Comparison of ENCODE assay signal across 25 cellular contexts in the genomic region with DNA sequence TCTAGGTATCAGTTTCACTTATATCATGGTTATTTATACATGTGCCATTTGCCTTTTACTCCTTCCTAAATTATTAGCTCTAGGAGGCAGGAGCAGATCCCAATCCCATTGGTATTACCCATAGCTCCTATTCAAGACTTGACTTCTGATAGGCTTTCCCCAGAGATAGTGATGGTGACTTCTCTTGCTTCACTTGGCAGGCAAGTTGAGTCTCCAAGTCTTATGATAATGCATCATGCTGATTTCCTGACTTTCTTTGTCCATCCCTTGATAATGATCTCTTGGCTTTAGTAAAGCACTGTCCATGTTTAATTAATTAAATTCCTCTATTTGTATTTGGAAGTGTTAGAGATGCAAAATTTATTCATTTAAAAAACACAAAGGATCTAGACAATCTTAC.
"Had no signal": no experiment of that assay in that cellular context is flagged by ENCODE, and none has a peak within 500 bp of the region (broad histone marks: within the 10 kb centered on the region; RNA-seq: fewer than 3 reads in every experiment).

No MANE protein-coding gene starts in this region.

- H3K36me3 Mint-ChIP-seq: activated CD4-positive, alpha-beta memory T cell treated with anti-CD3 and anti-CD28 coated beads for 36 hours; activated naive CD4-positive, alpha-beta T cell treated with anti-CD3 and anti-CD28 coated beads, Interleukin-2, amount 50 U/mL, for 72 hours had no signal

- H3K4me3 ChIP-seq: cardiac muscle cell had no signal

- H3K27ac ChIP-seq: brain microvascular endothelial cell, cardiac muscle cell had no signal

- H3K27ac Mint-ChIP-seq: activated B cell treated with CpG ODN at 0.5 μM for 24 hours; activated CD4-positive, alpha-beta memory T cell treated with anti-CD3 and anti-CD28 coated beads for 36 hours; activated CD4-positive, alpha-beta T cell treated with anti-CD3 and anti-CD28 coated beads, Interleukin-2, amount 10 ng/mL, durations not matched to agents 7 days and 5 days; activated naive CD4-positive, alpha-beta T cell treated with anti-CD3 and anti-CD28 coated beads, Interleukin-2, amount 50 U/mL, for 72 hours; activated naive CD8-positive, alpha-beta T cell treated with anti-CD3 and anti-CD28 coated beads, Interleukin-2, amount 50 U/mL, for 24 hours had no signal

- H3K36me3 ChIP-seq: brain microvascular endothelial cell, cardiac muscle cell had no signal

- H3K27me3 ChIP-seq: brain microvascular endothelial cell, cardiac muscle cell had no signal

- FAIRE-seq: TTC549 had no signal

- H3K4me1 Mint-ChIP-seq: activated B cell treated with CpG ODN at 0.5 μM for 24 hours; activated CD4-positive, alpha-beta T cell treated with anti-CD3 and anti-CD28 coated beads, Interleukin-2, amount 10 ng/mL, durations not matched to agents 7 days and 5 days; activated naive CD8-positive, alpha-beta T cell treated with anti-CD3 and anti-CD28 coated beads, Interleukin-2, amount 50 U/mL, for 24 hours had no signal

- ATAC-seq: activated naive CD4-positive, alpha-beta T cell treated with anti-CD3 and anti-CD28 coated beads, Interleukin-2, amount 50 U/mL, for 72 hours; activated naive CD8-positive, alpha-beta T cell treated with anti-CD3 and anti-CD28 coated beads, Interleukin-2, amount 50 U/mL, for 24 hours; activated T-cell treated with anti-CD3 and anti-CD28 coated beads, Interleukin-2, amount 50 U/mL, for 4 hours had no signal

- H3K4me3 Mint-ChIP-seq: activated B cell treated with CpG ODN at 0.5 μM for 24 hours; activated CD4-positive, alpha-beta memory T cell treated with anti-CD3 and anti-CD28 coated beads for 36 hours; activated CD4-positive, alpha-beta T cell treated with anti-CD3 and anti-CD28 coated beads, Interleukin-2, amount 10 ng/mL, durations not matched to agents 7 days and 5 days; activated naive CD8-positive, alpha-beta T cell treated with anti-CD3 and anti-CD28 coated beads, Interleukin-2, amount 50 U/mL, for 24 hours; activated T-cell treated with anti-CD3 and anti-CD28 coated beads, Interleukin-2, amount 50 U/mL, for 4 hours had no signal

- H3K27me3 Mint-ChIP-seq: activated B cell treated with CpG ODN at 0.5 μM for 24 hours; activated CD4-positive, alpha-beta memory T cell treated with anti-CD3 and anti-CD28 coated beads for 36 hours; activated CD4-positive, alpha-beta T cell treated with anti-CD3 and anti-CD28 coated beads, Interleukin-2, amount 10 ng/mL, durations not matched to agents 7 days and 5 days; activated naive CD8-positive, alpha-beta T cell treated with anti-CD3 and anti-CD28 coated beads, Interleukin-2, amount 50 U/mL, for 24 hours had no signal

- H3K9me3 Mint-ChIP-seq: activated B cell treated with CpG ODN at 0.5 μM for 24 hours; activated CD4-positive, alpha-beta T cell treated with anti-CD3 and anti-CD28 coated beads, Interleukin-2, amount 10 ng/mL, durations not matched to agents 7 days and 5 days had no signal

- DNase-seq: activated B cell treated with CpG ODN at 0.5 μM for 24 hours; activated CD4-positive, alpha-beta memory T cell treated with anti-CD3 and anti-CD28 coated beads for 36 hours; activated CD4-positive, alpha-beta T cell treated with anti-CD3 and anti-CD28 coated beads, Interleukin-2, amount 10 ng/mL, durations not matched to agents 7 days and 5 days; activated CD8-positive, alpha-beta memory T cell treated with anti-CD3 and anti-CD28 coated beads for 24 hours; activated effector memory CD4-positive, alpha-beta T cell treated with anti-CD3 and anti-CD28 coated beads, Interleukin-2, amount 50 U/mL, for 16 hours; activated naive CD4-positive, alpha-beta T cell treated with Interleukin-2 at 50 U/mL for 16 hours; activated naive CD8-positive, alpha-beta T cell treated with anti-CD3 and anti-CD28 coated beads, Interleukin-2, amount 50 U/mL, for 24 hours; activated T-cell treated with anti-CD3 and anti-CD28 coated beads, Interleukin-2, amount 50 U/mL, for 4 hours; brain microvascular endothelial cell; Kasumi-1; NCI-H1092; NCI-H1417 treated with DMSO at 0.1 percent for 48 hours; NCI-H1694; NCI-H2029; NCI-H2107; NCI-H2171 treated with DMSO at 0.1 percent for 48 hours; NCI-H226; NCI-H526; NCI-H82; SIG-M5; T-helper 2 cell; T1000 had no signal
